In the genomic region with DNA sequence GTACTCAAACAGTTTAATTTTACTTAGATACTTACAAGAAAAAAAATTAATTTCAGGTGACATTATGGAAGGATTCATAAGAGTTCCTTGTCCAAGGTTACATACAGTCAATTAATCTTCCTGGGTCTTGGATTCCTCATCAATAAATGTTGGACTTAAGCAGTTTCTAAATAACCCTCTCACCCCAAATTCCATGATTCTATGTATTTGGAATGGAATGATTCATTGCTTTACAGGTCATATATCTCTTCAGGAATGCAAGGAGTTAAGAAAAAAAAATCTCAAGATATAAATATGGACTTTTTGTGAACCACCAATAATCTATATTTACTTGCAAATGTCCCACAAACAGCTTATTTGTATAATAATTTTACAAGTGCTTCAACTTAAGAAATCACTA, we compare ENCODE assay signal across 29 cellular contexts.
A peak's percentile ranks its signal among the peaks of the same experiment; 100 is the strongest.
DNase-seq lines count a peak whose midpoint lies in the region; ATAC-seq, FAIRE-seq and TF ChIP-seq lines count a peak whose summit lies in the region.
"Had no signal": no experiment of that assay in that cellular context is flagged by ENCODE, and none has a peak within 500 bp of the region (broad histone marks: within the 10 kb centered on the region; RNA-seq: fewer than 3 reads in every experiment).

No MANE protein-coding gene starts in this region.

- H3K9ac ChIP-seq in neuronal stem cell (ENCODE audit: low read depth, low read length, poor library complexity): no peak overlapping the region

- CTCF ChIA-PET in A549 (lab: Yijun Ruan, JAX): no interaction called here

- TF ChIP-seq POLR2A in A549 (IDR thresholded peaks at IDR 0.05; ENCODE audit: low read length): no peak

- TF ChIP-seq CTCF in A549 (IDR thresholded peaks at IDR 0.05) (no peak), astrocyte of the cerebellum (IDR thresholded peaks at IDR 0.05; ENCODE audit: low read depth, low read length, missing control alignments) (no peak)

- no peaks in the 10 kb centered on the region for H3K9me3 ChIP-seq in A549
- H3K9me3 ChIP-seq in neuronal stem cell (replicated peaks in 1 of 2; ENCODE audit: control insufficient read depth in 2 of 2, insufficient read depth in 1 of 2, low read depth in 1 of 2, low read length in 2 of 2): no peaks in the 10 kb centered on the region
- H3K9me3 ChIP-seq: gastrocnemius medialis, psoas muscle had no signal

- H2BK5ac ChIP-seq in neuronal stem cell (ENCODE audit: low read length): no peak overlapping the region

- H2BK12ac ChIP-seq in neuronal stem cell (ENCODE audit: low read length): no peak overlapping the region

- peak; percentile 13 for FAIRE-seq in A549 (lab: Jason Lieb, UNC)
- FAIRE-seq in HTR-8/SVneo (lab: Jason Lieb, UNC): no peak

- in situ Hi-C loops in astrocyte of the cerebellum (cut with HindIII; ENCODE audit: low sequenced_read_pairs): no loop called here

- H3K14ac ChIP-seq in neuronal stem cell (ENCODE audit: low read length): no peak overlapping the region

- H2BK120ac ChIP-seq in neuronal stem cell (ENCODE audit: low read depth, low read length): no peak overlapping the region

- no peak for ATAC-seq in A549
- ATAC-seq in GM19324 (IDR thresholded peaks at IDR 0.05; ENCODE audit: low FRiP score, unreplicated experiment): no peak
- no peak for ATAC-seq in HG03571 (IDR thresholded peaks at IDR 0.05; ENCODE audit: unreplicated experiment)
- ATAC-seq: activated naive CD4-positive, alpha-beta T cell treated with anti-CD3 and anti-CD28 coated beads, Interleukin-2, amount 50 U/mL, for 72 hours; esophagus mucosa; gastrocnemius medialis; left cardiac atrium; naive thymus-derived CD8-positive, alpha-beta T cell; psoas muscle; T-cell had no signal

- H3K4ac ChIP-seq in neuronal stem cell (ENCODE audit: low read length): no peak overlapping the region

- H2AK5ac ChIP-seq in neuronal stem cell (ENCODE audit: low read depth, low read length): no peak overlapping the region

- no peak for DNase-seq in A549 (ENCODE audit: low read depth in 1 of 2, low spot score in 1 of 2)
- DNase-seq in HTR-8/SVneo (ENCODE audit: insufficient read length, low spot score): peak; percentile 23
- peak; percentile 0 for DNase-seq in astrocyte of the cerebellum (ENCODE audit: low read depth)
- peak; percentile 6 for DNase-seq in glomerular visceral epithelial cell (ENCODE audit: extremely low spot score)
- no peak for DNase-seq in NCI-H526 treated with DMSO at 0.1 percent for 48 hours (lab: John Stamatoyannopoulos, UW)
- no peak for DNase-seq in neuronal stem cell (ENCODE audit: low spot score)
- DNase-seq: 8988T; activated CD4-positive, alpha-beta T cell treated with anti-CD3 and anti-CD28 coated beads for 4 hours; anterior cingulate cortex; caudate nucleus; DMS79; endodermal cell; gastrocnemius medialis; left cardiac atrium; naive thymus-derived CD8-positive, alpha-beta T cell; NCI-H446; NCI-H82; psoas muscle; stimulated activated CD4-positive, alpha-beta T cell treated with anti-CD3 and anti-CD28 coated beads, Interleukin-4, amount 100 ng/mL, for 4 hours; T-cell; trophoblast cell; WERI-Rb-1 had no signal

- H3K27ac ChIP-seq in A549 (no peak overlapping the region), neuronal stem cell (replicated peaks; ENCODE audit: low read length) (no peak overlapping the region)
- H3K27ac ChIP-seq: C4-2B, gastrocnemius medialis, HL-60, psoas muscle, WERI-Rb-1 had no signal

- no peaks in the 10 kb centered on the region for H3K27me3 ChIP-seq in neuronal stem cell (ENCODE audit: control insufficient read depth in 3 of 3, insufficient read depth in 3 of 3, low read depth in 1 of 3, low read length in 3 of 3)
- H3K27me3 ChIP-seq: gastrocnemius medialis had no signal

- H3K79me1 ChIP-seq in neuronal stem cell (ENCODE audit: low read depth, low read length): no peaks in the 10 kb centered on the region

- H4K8ac ChIP-seq in neuronal stem cell (ENCODE audit: low read depth, low read length): no peak overlapping the region

- TF ChIP-seq RAD21 in A549 (conservative IDR thresholded peaks at IDR 0.05 in 1 of 2, IDR thresholded peaks at IDR 0.05 in 1 of 2): no peak

- no peak overlapping the region for H4K91ac ChIP-seq in neuronal stem cell (ENCODE audit: low read depth, low read length, poor library complexity)

- no peak overlapping the region for H3K4me3 ChIP-seq in A549
- H3K4me3 ChIP-seq in astrocyte of the cerebellum (ENCODE audit: low read depth, low read length): no peak overlapping the region
- H3K4me3 ChIP-seq in neuronal stem cell (ENCODE audit: low read length in 2 of 2): no peak overlapping the region
- H3K4me3 ChIP-seq: gastrocnemius medialis, lung, psoas muscle had no signal

- POLR2A ChIA-PET in A549 (lab: Yijun Ruan, JAX): no interaction called here

- no peak overlapping the region for H3K18ac ChIP-seq in neuronal stem cell (ENCODE audit: low read length)

- no peak overlapping the region for H2BK15ac ChIP-seq in neuronal stem cell (ENCODE audit: low read length)

- H3K36me3 ChIP-seq in neuronal stem cell (replicated peaks in 1 of 2; ENCODE audit: control insufficient read depth in 2 of 2, insufficient read depth in 2 of 2, low read length in 2 of 2): no peaks in the 10 kb centered on the region
- H3K36me3 ChIP-seq: gastrocnemius medialis, WERI-Rb-1 had no signal

- H2AFZ ChIP-seq in neuronal stem cell (ENCODE audit: low read length): no peak overlapping the region

- H3K4me1 ChIP-seq in A549 (no peaks in the 10 kb centered on the region), neuronal stem cell (ENCODE audit: control insufficient read depth in 2 of 2, insufficient read depth in 1 of 2, low read depth in 1 of 2, low read length in 2 of 2) (no peaks in the 10 kb centered on the region)
- H3K4me1 ChIP-seq: gastrocnemius medialis, psoas muscle had no signal

- no peak overlapping the region for H3K23ac ChIP-seq in neuronal stem cell (ENCODE audit: low read depth, low read length, poor library complexity)

- no peak overlapping the region for H3K4me2 ChIP-seq in A549
- no peak overlapping the region for H3K4me2 ChIP-seq in neuronal stem cell (ENCODE audit: insufficient read depth, low read length, poor library complexity, severe bottlenecking)

- TF ChIP-seq EP300 in A549 (IDR thresholded peaks at IDR 0.05): no peak

TF ChIP-seq in A549, 52 proteins besides CTCF, POLR2A, EP300 and RAD21:
- TF ChIP-seq HMGXB4 (CRISPR knock-in tag; IDR thresholded peaks at IDR 0.05; ENCODE audit: borderline replicate concordance): no peak
- TF ChIP-seq, protein P1, sequence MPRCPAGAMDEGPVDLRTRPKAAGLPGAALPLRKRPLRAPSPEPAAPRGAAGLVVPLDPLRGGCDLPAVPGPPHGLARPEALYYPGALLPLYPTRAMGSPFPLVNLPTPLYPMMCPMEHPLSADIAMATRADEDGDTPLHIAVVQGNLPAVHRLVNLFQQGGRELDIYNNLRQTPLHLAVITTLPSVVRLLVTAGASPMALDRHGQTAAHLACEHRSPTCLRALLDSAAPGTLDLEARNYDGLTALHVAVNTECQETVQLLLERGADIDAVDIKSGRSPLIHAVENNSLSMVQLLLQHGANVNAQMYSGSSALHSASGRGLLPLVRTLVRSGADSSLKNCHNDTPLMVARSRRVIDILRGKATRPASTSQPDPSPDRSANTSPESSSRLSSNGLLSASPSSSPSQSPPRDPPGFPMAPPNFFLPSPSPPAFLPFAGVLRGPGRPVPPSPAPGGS (IDR thresholded peaks at IDR 0.05): no peak

Comparison
In these comparisons a context has a peak if more than half of its experiments do, and no peak if none do; other contexts are left out.
1. DNase-seq: peak in HTR-8/SVneo (single experiment), astrocyte of the cerebellum (single experiment) and glomerular visceral epithelial cell (single experiment); none in A549 (0 of 2), NCI-H526 treated with DMSO at 0.1 percent for 48 hours (single experiment) and neuronal stem cell (single experiment).